In the genomic region with DNA sequence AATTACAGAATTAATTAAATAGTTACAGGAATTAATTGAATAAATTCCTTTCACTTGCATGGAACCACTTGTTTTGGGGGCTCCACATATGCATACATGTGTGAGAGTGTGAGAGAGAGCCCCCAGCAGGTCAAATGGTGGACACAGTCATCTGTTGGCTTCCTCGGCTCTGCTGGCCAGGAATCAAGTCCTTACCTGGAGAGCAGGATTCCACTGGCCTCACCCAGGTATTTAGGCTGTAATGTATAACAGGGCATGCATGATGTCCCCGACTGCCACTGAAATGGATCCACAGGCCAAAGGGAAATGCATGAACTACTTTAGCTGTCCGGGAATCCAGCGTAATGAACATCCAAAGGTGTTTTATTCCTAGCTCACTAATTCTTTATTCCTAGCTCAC, we compare ENCODE assay signal across 15 cellular contexts.
DNase-seq lines count a peak whose midpoint lies in the region; ATAC-seq and TF ChIP-seq lines count a peak whose summit lies in the region.
"Had no signal": no experiment of that assay in that cellular context is flagged by ENCODE, and none has a peak within 500 bp of the region (broad histone marks: within the 10 kb centered on the region; RNA-seq: fewer than 3 reads in every experiment).

No MANE protein-coding gene starts in this region.

- H3K27me3 ChIP-seq in mesendoderm (ENCODE audit: insufficient read depth, low read length, poor library complexity) (no peaks in the 10 kb centered on the region), sigmoid colon (no peaks in the 10 kb centered on the region)
- H3K27me3 ChIP-seq: BLaER1 treated with 17β-estradiol and CSF1 and Interleukin-3, amounts not matched to agents 10 nM and 100 nM had no signal

- H3K4me2 ChIP-seq in mesendoderm (ENCODE audit: low read length), result no peak overlapping the region
- H3K4me2 ChIP-seq: BLaER1 treated with 17β-estradiol and CSF1 and Interleukin-3, amounts not matched to agents 10 nM and 100 nM had no signal

- in situ Hi-C loops in GM13977 (cut with MboI; ENCODE audit: low pct_unique_long_range_greater_than_20kb, low sequenced_read_pairs, unreplicated experiment), result loop anchor here (25.0 kb wide), 1 partner anchor 512 kb away; no protein-coding TSS in a partner anchor

- intact Hi-C loops in sigmoid colon (cut with DNase I), result no loop called here
- intact Hi-C loops in activated CD4-positive, alpha-beta T cell treated with anti-CD3 and anti-CD28 coated beads, Interleukin-2, amount 10 ng/mL, durations not matched to agents 24 days and 14 days (cut with micrococcal nuclease), result no loop called here

- no peak overlapping the region for H2BK120ac ChIP-seq in mesendoderm (ENCODE audit: low read depth, low read length)

- no CpG with 5 or more reads among the region's 4 CpGs for WGBS in mesendoderm (ENCODE audit: extremely low coverage, insufficient coverage, low lambda C conversion rate)
- 80 to 88% methylated on average over 4 of the region's 4 CpGs for WGBS in sigmoid colon, 2 donors

- H2BK5ac ChIP-seq in mesendoderm (ENCODE audit: low read length), result no peak overlapping the region

- H4K8ac ChIP-seq in mesendoderm (ENCODE audit: low read depth, low read length), result no peak overlapping the region

- TF ChIP-seq CTCF in epithelial cell of esophagus (IDR thresholded peaks at IDR 0.05; ENCODE audit: insufficient read depth, low read depth, low read length, missing control alignments), result no peak
- TF ChIP-seq CTCF in sigmoid colon (IDR thresholded peaks at IDR 0.05), result no peak
- TF ChIP-seq CTCF in GM13977 (IDR thresholded peaks at IDR 0.05; ENCODE audit: extremely low read depth, insufficient read depth, missing control alignments), result no peak

- H3K36me3 ChIP-seq in mesendoderm (ENCODE audit: control insufficient read depth, insufficient read depth, low read length) (no peaks in the 10 kb centered on the region), sigmoid colon (no peaks in the 10 kb centered on the region)

- H2AK5ac ChIP-seq in mesendoderm (ENCODE audit: low read length), result no peak overlapping the region

- no peak overlapping the region for H3K4ac ChIP-seq in mesendoderm (ENCODE audit: low read depth, low read length)

- no peak overlapping the region for H3K56ac ChIP-seq in mesendoderm (ENCODE audit: low read length)

- DNase-seq in epithelial cell of esophagus (ENCODE audit: low read depth) (peak; percentile 39), mesendoderm (no peak), sigmoid colon (peak; percentile 22), GM13977 (ENCODE audit: low spot score) (no peak), ecto neural progenitor cell (ENCODE audit: low spot score) (no peak)
- DNase-seq in activated CD4-positive, alpha-beta T cell treated with anti-CD3 and anti-CD28 coated beads, Interleukin-2, amount 10 ng/mL, durations not matched to agents 24 days and 14 days, result no peak
- DNase-seq: ACHN; CD4-positive, CD25-positive, alpha-beta regulatory T cell; DMS53; GF-D8; GOT3; H9; IMR-90 had no signal

- no peak overlapping the region for H3K23ac ChIP-seq in mesendoderm (ENCODE audit: low read length)

- peak overlapping the region; percentile 60 for H2BK15ac ChIP-seq in mesendoderm (replicated peaks; ENCODE audit: low read depth)

- H3K27me3 Mint-ChIP-seq in activated CD4-positive, alpha-beta T cell treated with anti-CD3 and anti-CD28 coated beads, Interleukin-2, amount 10 ng/mL, durations not matched to agents 24 days and 14 days, result peaks cover 27% of the 10 kb centered on the region

- no peak overlapping the region for H3K27ac Mint-ChIP-seq in activated CD4-positive, alpha-beta T cell treated with anti-CD3 and anti-CD28 coated beads, Interleukin-2, amount 10 ng/mL, durations not matched to agents 24 days and 14 days
- H3K27ac Mint-ChIP-seq: H9 had no signal

- H3K9me3 Mint-ChIP-seq in activated CD4-positive, alpha-beta T cell treated with anti-CD3 and anti-CD28 coated beads, Interleukin-2, amount 10 ng/mL, durations not matched to agents 24 days and 14 days, result peaks cover 5% of the 10 kb centered on the region
- H3K9me3 Mint-ChIP-seq: H9 had no signal

- TF ChIP-seq POLR2A in sigmoid colon (IDR thresholded peaks at IDR 0.05), result no peak

- H4K5ac ChIP-seq in mesendoderm (ENCODE audit: low read length), result no peak overlapping the region

- TF ChIP-seq EP300 in sigmoid colon (IDR thresholded peaks at IDR 0.05), result no peak

- no peaks in the 10 kb centered on the region for H3K36me3 Mint-ChIP-seq in activated CD4-positive, alpha-beta T cell treated with anti-CD3 and anti-CD28 coated beads, Interleukin-2, amount 10 ng/mL, durations not matched to agents 24 days and 14 days (ENCODE audit: low read depth)
- H3K36me3 Mint-ChIP-seq: CD4-positive, CD25-positive, alpha-beta regulatory T cell had no signal

- H3K4me3 ChIP-seq in epithelial cell of esophagus (ENCODE audit: low read length) (no peak overlapping the region), mesendoderm (ENCODE audit: low read length) (no peak overlapping the region), sigmoid colon (no peak overlapping the region)
- H3K4me3 ChIP-seq: BLaER1 treated with 17β-estradiol and CSF1 and Interleukin-3, amounts not matched to agents 10 nM and 100 nM had no signal

- no peaks in the 10 kb centered on the region for H3K79me2 ChIP-seq in mesendoderm (ENCODE audit: control insufficient read depth, insufficient read depth, low read length)

- peaks cover 9% of the 10 kb centered on the region for H3K4me1 Mint-ChIP-seq in activated CD4-positive, alpha-beta T cell treated with anti-CD3 and anti-CD28 coated beads, Interleukin-2, amount 10 ng/mL, durations not matched to agents 24 days and 14 days

- H3K9ac ChIP-seq in mesendoderm (ENCODE audit: low read length), result no peak overlapping the region
- H3K9ac ChIP-seq: BLaER1 treated with 17β-estradiol and CSF1 and Interleukin-3, amounts not matched to agents 10 nM and 100 nM had no signal

- no peak for ATAC-seq in GM18870 (IDR thresholded peaks at IDR 0.05; ENCODE audit: unreplicated experiment)

- no peaks in the 10 kb centered on the region for H3K79me1 ChIP-seq in mesendoderm (ENCODE audit: low read length)

- no peaks in the 10 kb centered on the region for H3K9me3 ChIP-seq in sigmoid colon

- H3K18ac ChIP-seq in mesendoderm (ENCODE audit: low read length), result no peak overlapping the region

- H3K4me1 ChIP-seq in mesendoderm (ENCODE audit: control insufficient read depth, low read depth, low read length), result peaks cover 28% of the 10 kb centered on the region
- peaks cover 0 to 4% (median 0%) of the 10 kb centered on the region in 4 donors for H3K4me1 ChIP-seq in sigmoid colon

- no peak overlapping the region for H3K27ac ChIP-seq in mesendoderm (ENCODE audit: low read depth, low read length)
- no peak overlapping the region for H3K27ac ChIP-seq in sigmoid colon
- H3K27ac ChIP-seq: BLaER1 treated with 17β-estradiol and CSF1 and Interleukin-3, amounts not matched to agents 10 nM and 100 nM had no signal

- no peak overlapping the region for H3K4me3 Mint-ChIP-seq in activated CD4-positive, alpha-beta T cell treated with anti-CD3 and anti-CD28 coated beads, Interleukin-2, amount 10 ng/mL, durations not matched to agents 24 days and 14 days
- H3K4me3 Mint-ChIP-seq: CD4-positive, CD25-positive, alpha-beta regulatory T cell; H9 had no signal

Comparison
In these comparisons a context has a peak if more than half of its experiments do, and no peak if none do; other contexts are left out.
1. DNase-seq: peak in epithelial cell of esophagus (single experiment) and sigmoid colon (single experiment); none in mesendoderm (single experiment), GM13977 (single experiment), activated CD4-positive, alpha-beta T cell treated with anti-CD3 and anti-CD28 coated beads, Interleukin-2, amount 10 ng/mL, durations not matched to agents 24 days and 14 days (single experiment) and ecto neural progenitor cell (single experiment).